ENCODE assay signal across 9 cellular contexts in the genomic region with DNA sequence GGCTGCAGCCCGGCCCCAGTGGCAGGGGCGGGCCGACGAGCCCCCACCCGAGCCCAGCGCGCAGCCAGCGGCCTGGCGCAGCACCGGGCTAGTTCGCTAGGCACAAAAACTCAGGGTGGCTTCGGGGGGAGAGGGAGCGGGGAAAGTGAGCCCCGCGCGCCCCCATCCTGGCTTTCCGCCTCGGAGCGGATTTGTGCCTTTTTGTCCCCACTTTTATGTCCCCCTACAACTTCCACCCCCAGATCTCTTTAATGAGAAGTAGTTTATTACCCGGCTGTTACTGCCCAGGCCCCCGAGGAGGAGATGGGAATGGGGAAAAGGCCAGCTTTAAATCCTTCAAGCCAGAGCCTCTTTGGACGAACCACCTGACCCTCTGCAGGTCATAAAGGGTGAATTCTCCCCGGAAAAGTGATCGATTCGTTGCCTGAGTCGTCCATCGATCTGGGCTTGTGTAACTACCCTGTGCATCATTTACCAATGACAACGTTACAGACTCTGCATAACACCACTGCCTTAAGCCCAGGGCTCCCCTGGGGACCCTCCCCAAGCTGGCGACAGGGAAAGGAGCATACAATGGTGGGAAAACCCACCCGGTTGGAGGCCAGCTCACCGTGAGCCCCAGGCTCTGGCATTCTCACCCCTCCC. TPM values are rescaled to one million over a fixed set of nuclear protein-coding genes. Genes with fewer than 3 reads are reported as not detected.
A peak's percentile ranks its signal among the peaks of the same experiment; 100 is the strongest.
DNase-seq lines count a peak whose midpoint lies in the region; ATAC-seq, FAIRE-seq and TF ChIP-seq lines count a peak whose summit lies in the region.
"Had no signal": no experiment of that assay in that cellular context is flagged by ENCODE, and none has a peak within 500 bp of the region (broad histone marks: within the 10 kb centered on the region; RNA-seq: fewer than 3 reads in every experiment).

No MANE protein-coding gene starts in this region.

- H3K4me2 ChIP-seq in mesenchymal stem cell (ENCODE audit: low read length, poor library complexity, severe bottlenecking): peak overlapping the region; percentile 73

- peak overlapping the region; percentile 47 for H3K4me3 Mint-ChIP-seq in T-helper 2 cell treated with Interferon-gamma antibody and Interleukin-4, amounts not matched to agents 5 μg/mL and 100 μg/mL, for 36 hours

- H2BK15ac ChIP-seq in mesenchymal stem cell (ENCODE audit: low read depth, poor library complexity, severe bottlenecking): peak overlapping the region; percentile 74

- H3K9me3 ChIP-seq in mesenchymal stem cell (ENCODE audit: control insufficient read depth, low read length): no peaks in the 10 kb centered on the region

- peaks cover 5% of the 10 kb centered on the region for H3K36me3 ChIP-seq in bronchial epithelial cell (ENCODE audit: control insufficient read depth, insufficient read depth, low read length)
- H3K36me3 ChIP-seq in mesenchymal stem cell (ENCODE audit: control insufficient read depth in 1 of 2, insufficient read depth in 2 of 2, low read depth in 1 of 2, low read length in 2 of 2): no peaks in the 10 kb centered on the region

- H3K27me3 ChIP-seq in bronchial epithelial cell (ENCODE audit: control insufficient read depth, insufficient read depth, low read length) (no peaks in the 10 kb centered on the region), mesenchymal stem cell (ENCODE audit: control insufficient read depth in 1 of 2, insufficient read depth in 1 of 2, low read length in 2 of 2) (peaks cover 0 to 16% of the 10 kb centered on the region in 2 experiments)

- H2AK5ac ChIP-seq in mesenchymal stem cell (ENCODE audit: low read length, severe bottlenecking): no peak overlapping the region

- H2BK5ac ChIP-seq in mesenchymal stem cell (ENCODE audit: low read depth, low read length, poor library complexity, severe bottlenecking): no peak overlapping the region

- no peaks in the 10 kb centered on the region for H3K36me3 Mint-ChIP-seq in T-helper 2 cell treated with Interferon-gamma antibody and Interleukin-4, amounts not matched to agents 5 μg/mL and 100 μg/mL, for 36 hours (ENCODE audit: low read depth)

- H3K23ac ChIP-seq in mesenchymal stem cell (ENCODE audit: low read length in 2 of 2): no peak overlapping the region

- H3K9me3 Mint-ChIP-seq in T-helper 2 cell treated with Interferon-gamma antibody and Interleukin-4, amounts not matched to agents 5 μg/mL and 100 μg/mL, for 36 hours: no peaks in the 10 kb centered on the region

- H2BK120ac ChIP-seq in mesenchymal stem cell (ENCODE audit: low read depth, low read length): peak overlapping the region; percentile 78

- H3K4me3 ChIP-seq in bronchial epithelial cell (ENCODE audit: low read depth, low read length) (peak overlapping the region; percentile 68), mesenchymal stem cell (ENCODE audit: insufficient read depth in 1 of 2, low read depth in 1 of 2, low read length in 2 of 2) (peak overlapping the region; percentile 51 to 66)

- H3K9ac ChIP-seq in mesenchymal stem cell (ENCODE audit: low read length): peak overlapping the region; percentile 63

- H3K79me1 ChIP-seq in mesenchymal stem cell (replicated peaks; ENCODE audit: low read length, poor library complexity, severe bottlenecking): no peaks in the 10 kb centered on the region

- H4K91ac ChIP-seq in mesenchymal stem cell (ENCODE audit: low read length): no peak overlapping the region

- peaks cover 9% of the 10 kb centered on the region for H3K4me1 Mint-ChIP-seq in T-helper 2 cell treated with Interferon-gamma antibody and Interleukin-4, amounts not matched to agents 5 μg/mL and 100 μg/mL, for 36 hours (ENCODE audit: low read depth)

- H3K27ac ChIP-seq in mesenchymal stem cell (ENCODE audit: low read length, poor library complexity, severe bottlenecking) (no peak overlapping the region), temporal lobe (ENCODE audit: low read depth, low read length) (peak overlapping the region; percentile 48)
- H3K27ac ChIP-seq: C4-2B had no signal

- H4K8ac ChIP-seq in mesenchymal stem cell (ENCODE audit: low read length): peak overlapping the region; percentile 67

- no peak for DNase-seq in T-helper 2 cell treated with Interferon-gamma antibody and Interleukin-4, amounts not matched to agents 5 μg/mL and 100 μg/mL, for 36 hours (ENCODE audit: low spot score)
- DNase-seq in T-helper 2 cell (no peak), bronchial epithelial cell (ENCODE audit: low read depth) (no peak), mesenchymal stem cell (no peak), NOMO-1 (lab: John Stamatoyannopoulos, UW; ENCODE audit: unreplicated experiment in 2 of 2) (no peak), NCI-H524 (lab: John Stamatoyannopoulos, UW) (no peak)

- H3K4ac ChIP-seq in mesenchymal stem cell (ENCODE audit: low read depth in 1 of 2, low read length in 2 of 2): peak overlapping the region in 1 of 2 experiments; percentile 13

- H3K14ac ChIP-seq in mesenchymal stem cell (ENCODE audit: low read length in 2 of 2): no peak overlapping the region

- H3K18ac ChIP-seq in mesenchymal stem cell (ENCODE audit: low read depth in 1 of 2, low read length in 2 of 2): peak overlapping the region in 1 of 2 experiments; percentile 54

- H2AFZ ChIP-seq in mesenchymal stem cell (ENCODE audit: low read depth, low read length): no peak overlapping the region

- 7% methylated on average over 20 of the region's 31 CpGs for WGBS in mesenchymal stem cell

- peaks cover 70% of the 10 kb centered on the region for H3K27me3 Mint-ChIP-seq in T-helper 2 cell treated with Interferon-gamma antibody and Interleukin-4, amounts not matched to agents 5 μg/mL and 100 μg/mL, for 36 hours (ENCODE audit: low read depth)

- peaks cover 10% of the 10 kb centered on the region for H3K4me1 ChIP-seq in mesenchymal stem cell (ENCODE audit: control insufficient read depth, insufficient read depth, low read depth, low read length)

- ATAC-seq in GM19463 (IDR thresholded peaks at IDR 0.05; ENCODE audit: unreplicated experiment): no peak

- no peak for TF ChIP-seq CTCF in bronchial epithelial cell (IDR thresholded peaks at IDR 0.05; ENCODE audit: insufficient read depth, low read length, severe bottlenecking)

- FAIRE-seq in bronchial epithelial cell (lab: Jason Lieb, UNC): no peak

- no peak overlapping the region for H3K27ac Mint-ChIP-seq in T-helper 2 cell treated with Interferon-gamma antibody and Interleukin-4, amounts not matched to agents 5 μg/mL and 100 μg/mL, for 36 hours

- H2BK12ac ChIP-seq in mesenchymal stem cell (ENCODE audit: low read length in 2 of 2): peak overlapping the region in 1 of 2 experiments; percentile 64

RNA-seq across cellular contexts. Expression of a gene that starts 0.6 kb away (rescaled TPM):
- total RNA-seq in bronchial epithelial cell (12.4 and 16.1 TPM in 2 replicates), temporal lobe (14.5 TPM)
- 8.7 TPM for polyA plus RNA-seq in mesenchymal stem cell (2013, experiment 1 of 2)
- polyA plus RNA-seq in mesenchymal stem cell (2013, experiment 2 of 2): 8.7 TPM
